ENCODE assay signal across 23 cellular contexts in genomic region chr11:96376796-96377195, GRCh38.
"Had no signal": no experiment of that assay in that cellular context is flagged by ENCODE, and none has a peak within 500 bp of the region (broad histone marks: within the 10 kb centered on the region; RNA-seq: fewer than 3 reads in every experiment).

No MANE protein-coding gene starts in this region.

- DNase-seq: stimulated activated CD4-positive, alpha-beta T cell treated with anti-CD3 and anti-CD28 coated beads, Interleukin-2, amount 100 ng/mL, for 48 hours; stimulated activated CD4-positive, alpha-beta T cell treated with anti-CD3 and anti-CD28 coated beads, Interleukin-4, amount 100 ng/mL, for 1 hour; stimulated activated CD4-positive, alpha-beta T cell treated with anti-CD3 and anti-CD28 coated beads, Interleukin-4, amount 100 ng/mL, for 24 hours; stimulated activated CD4-positive, alpha-beta T cell treated with anti-CD3 and anti-CD28 coated beads, Interleukin-4, amount 100 ng/mL, for 4 hours; stimulated activated CD8-positive, alpha-beta memory T cell treated with anti-CD3 and anti-CD28 coated beads, Interleukin-4, amount 100 ng/mL, for 48 hours; stimulated activated naive B cell treated with anti-CD40 and anti-IgM and Interleukin-4, amounts not matched to agents 10 μg/mL and 1 μg/mL and 100 μg/mL, for 72 hours; stimulated activated naive CD4-positive, alpha-beta T cell; stimulated activated naive CD4-positive, alpha-beta T cell treated with Interleukin-2 at 50 U/mL for 16 hours; stimulated activated naive CD8-positive, alpha-beta T cell treated with anti-CD3 and anti-CD28 coated beads, Interleukin-15, amount 100 ng/mL, for 72 hours; stimulated activated naive CD8-positive, alpha-beta T cell treated with anti-CD3 and anti-CD28 coated beads, Interleukin-15, Interleukin-2, amounts not matched to agents 100 U/mL and 50 U/mL, for 24 hours; stomach; substantia nigra; testis; thyroid gland; tibial artery; transverse colon; upper lobe of left lung; upper lobe of right lung; uterus had no signal

- H3K36me3 ChIP-seq: uterus had no signal

- H3K4me1 ChIP-seq: stomach, suprapubic skin, testis, thyroid gland, tibial artery, tibial nerve, transverse colon, upper lobe of left lung, upper lobe of right lung, uterus, vagina had no signal

- H3K27me3 ChIP-seq: stomach, suprapubic skin, testis, thyroid gland, tibial artery, tibial nerve, transverse colon, upper lobe of left lung, upper lobe of right lung, uterus, vagina had no signal

- H3K9me3 ChIP-seq: stomach, suprapubic skin, testis, thoracic aorta, thyroid gland, tibial artery, tibial nerve, transverse colon, upper lobe of left lung, upper lobe of right lung, uterus, vagina had no signal

- H3K27ac ChIP-seq: stomach, suprapubic skin, testis, thoracic aorta, thyroid gland, tibial artery, tibial nerve, transverse colon, upper lobe of left lung, upper lobe of right lung, uterus, vagina had no signal

- H3K4me3 ChIP-seq: stomach, suprapubic skin, testis, thoracic aorta, thyroid gland, tibial artery, tibial nerve, transverse colon, upper lobe of left lung, upper lobe of right lung, uterus, vagina had no signal
